23 cellular contexts compared by ENCODE assay signal in genomic region chr12:54164402-54165145, GRCh38. TPM values are rescaled to one million over a fixed set of nuclear protein-coding genes. Genes with fewer than 3 reads are reported as not detected.
DNase-seq lines count a peak whose midpoint lies in the region; ATAC-seq and TF ChIP-seq lines count a peak whose summit lies in the region.
"Had no signal": no experiment of that assay in that cellular context is flagged by ENCODE, and none has a peak within 500 bp of the region (broad histone marks: within the 10 kb centered on the region; RNA-seq: fewer than 3 reads in every experiment).

No MANE protein-coding gene starts in this region.

- H3K27me3 ChIP-seq in GM23338 (ENCODE audit: insufficient read depth): peaks cover 46% of the 10 kb centered on the region; the same call in 1 of the 2 replicates
- H3K27me3 ChIP-seq in neural cell (ENCODE audit: insufficient read depth, low read depth, low read length): no peaks in the 10 kb centered on the region
- H3K27me3 ChIP-seq: breast epithelium, gastroesophageal sphincter had no signal

- H3K79me2 ChIP-seq in GM23338 (replicated peaks; ENCODE audit: insufficient read depth): no peaks in the 10 kb centered on the region
- no peaks in the 10 kb centered on the region for H3K79me2 ChIP-seq in neural cell (replicated peaks; ENCODE audit: insufficient read depth, low read length)

- H3K4me1 ChIP-seq in GM23338 (ENCODE audit: insufficient read depth): peaks cover 18% of the 10 kb centered on the region
- H3K4me1 ChIP-seq: breast epithelium, upper lobe of right lung had no signal

- no peak overlapping the region for H3K27ac Mint-ChIP-seq in GM23338
- H3K27ac Mint-ChIP-seq: activated CD8-positive, alpha-beta T cell treated with anti-CD3 and anti-CD28 coated beads for 36 hours; activated naive CD8-positive, alpha-beta T cell treated with anti-CD3 and anti-CD28 coated beads, Interleukin-2, amount 50 U/mL, for 24 hours; B cell; natural killer cell; stimulated activated naive CD8-positive, alpha-beta T cell treated with anti-CD3 and anti-CD28 coated beads, Interleukin-15, Interleukin-2, amounts not matched to agents 100 ng/mL and 50 ng/mL, for 24 hours; T-cell had no signal

- H3K4me3 ChIP-seq in GM23338 (peak overlapping the region; percentile 42; the same call in 1 of the 2 replicates), neural cell (ENCODE audit: low read length) (no peak overlapping the region)
- H3K4me3 ChIP-seq: breast epithelium, gastroesophageal sphincter, GM23248, upper lobe of right lung had no signal

- H3K9me3 Mint-ChIP-seq in GM23338: no peaks in the 10 kb centered on the region
- H3K9me3 Mint-ChIP-seq: activated CD8-positive, alpha-beta T cell treated with anti-CD3 and anti-CD28 coated beads for 36 hours; activated naive CD8-positive, alpha-beta T cell treated with anti-CD3 and anti-CD28 coated beads, Interleukin-2, amount 50 U/mL, for 24 hours; activated T-cell treated with anti-CD3 and anti-CD28 coated beads, Interleukin-2, amount 50 U/mL, for 4 hours; natural killer cell; stimulated activated naive CD8-positive, alpha-beta T cell treated with anti-CD3 and anti-CD28 coated beads, Interleukin-15, Interleukin-2, amounts not matched to agents 100 ng/mL and 50 ng/mL, for 24 hours; T-cell had no signal

- H3K9me3 ChIP-seq in neural cell (ENCODE audit: low read length): no peaks in the 10 kb centered on the region
- H3K9me3 ChIP-seq: breast epithelium, gastroesophageal sphincter, upper lobe of right lung had no signal

- H4K20me1 ChIP-seq in GM23338 (replicated peaks; ENCODE audit: insufficient read depth) (no peaks in the 10 kb centered on the region), neural cell (ENCODE audit: insufficient read depth) (no peaks in the 10 kb centered on the region)

- no peak for TF ChIP-seq EP300 in neural cell (conservative IDR thresholded peaks at IDR 0.05; ENCODE audit: poor library complexity, severe bottlenecking)

- H3F3A ChIP-seq in GM23338 (replicated peaks; ENCODE audit: low read depth) (0 out of 2 replicates have a peak, but pooled peaks cover 6% of the 10 kb centered on the region), neural cell (ENCODE audit: insufficient read depth, low read length, poor library complexity, severe bottlenecking) (no peaks in the 10 kb centered on the region)

- H3K36me3 ChIP-seq in GM23338 (ENCODE audit: insufficient read depth) (no peaks in the 10 kb centered on the region), neural cell (ENCODE audit: insufficient read depth, low read length) (no peaks in the 10 kb centered on the region)
- H3K36me3 ChIP-seq: breast epithelium, gastroesophageal sphincter, upper lobe of right lung had no signal

- peaks cover 37% of the 10 kb centered on the region for H3K4me1 Mint-ChIP-seq in GM23338
- H3K4me1 Mint-ChIP-seq: activated naive CD8-positive, alpha-beta T cell treated with anti-CD3 and anti-CD28 coated beads, Interleukin-2, amount 50 U/mL, for 24 hours; natural killer cell had no signal

- no peaks in the 10 kb centered on the region for H3K9me2 ChIP-seq in GM23338 (ENCODE audit: insufficient read depth)
- no peaks in the 10 kb centered on the region for H3K9me2 ChIP-seq in neural cell (ENCODE audit: insufficient read depth, low read length)

- H3K9ac ChIP-seq in neural cell (ENCODE audit: low read length): peak overlapping the region; percentile 37
- H3K9ac ChIP-seq: GM23248, KMS-11 had no signal

- peaks cover 23% of the 10 kb centered on the region for H3K27me3 Mint-ChIP-seq in GM23338 (ENCODE audit: insufficient read depth, low read depth, poor library complexity)
- H3K27me3 Mint-ChIP-seq: activated CD8-positive, alpha-beta T cell treated with anti-CD3 and anti-CD28 coated beads for 36 hours; activated naive CD8-positive, alpha-beta T cell treated with anti-CD3 and anti-CD28 coated beads, Interleukin-2, amount 50 U/mL, for 24 hours; stimulated activated naive CD8-positive, alpha-beta T cell treated with anti-CD3 and anti-CD28 coated beads, Interleukin-15, Interleukin-2, amounts not matched to agents 100 ng/mL and 50 ng/mL, for 24 hours had no signal

- H3K27ac ChIP-seq in GM23338 (ENCODE audit: low read depth) (no peak overlapping the region), neural cell (ENCODE audit: low read length) (no peak overlapping the region)
- H3K27ac ChIP-seq: breast epithelium, gastroesophageal sphincter, GM23248, KMS-11, upper lobe of right lung had no signal

- peak; percentile 52 for DNase-seq in GM23338 (ENCODE audit: low spot score)
- DNase-seq in NCI-H1417 (lab: John Stamatoyannopoulos, UW): peak; percentile 35 to 96 (median 93)
- peak; percentile 69 for DNase-seq in ecto neural progenitor cell (ENCODE audit: low spot score)
- DNase-seq in stimulated activated CD4-positive, alpha-beta T cell treated with anti-CD3 and anti-CD28 coated beads, Interleukin-4, amount 100 ng/mL, for 4 hours: no peak
- no peak for DNase-seq in NCI-H1105 treated with DMSO at 0.1 percent for 48 hours (lab: John Stamatoyannopoulos, UW)
- DNase-seq: activated CD8-positive, alpha-beta T cell treated with anti-CD3 and anti-CD28 coated beads for 36 hours; activated naive CD8-positive, alpha-beta T cell treated with anti-CD3 and anti-CD28 coated beads, Interleukin-2, amount 50 U/mL, for 24 hours; activated T-cell treated with anti-CD3 and anti-CD28 coated beads, Interleukin-2, amount 50 U/mL, for 4 hours; DMS 273 treated with DMSO at 0.1 percent for 48 hours; GM23248; mammary epithelial cell; natural killer cell; stimulated activated CD4-positive, alpha-beta T cell treated with anti-CD3 and anti-CD28 coated beads, Interleukin-15, amount 100 ng/mL, for 24 hours; T-cell; upper lobe of right lung had no signal

- TF ChIP-seq CTCF in GM23338 (conservative IDR thresholded peaks at IDR 0.05; ENCODE audit: low read depth in 2 of 2) (no peak), neural cell (IDR thresholded peaks at IDR 0.05; ENCODE audit: poor library complexity, severe bottlenecking) (no peak)

- H3K36me3 Mint-ChIP-seq in GM23338 (ENCODE audit: low read depth): no peaks in the 10 kb centered on the region
- H3K36me3 Mint-ChIP-seq: natural killer cell had no signal

- H3K4me3 Mint-ChIP-seq in GM23338: peak overlapping the region; percentile 22
- H3K4me3 Mint-ChIP-seq: activated CD8-positive, alpha-beta T cell treated with anti-CD3 and anti-CD28 coated beads for 36 hours; activated naive CD8-positive, alpha-beta T cell treated with anti-CD3 and anti-CD28 coated beads, Interleukin-2, amount 50 U/mL, for 24 hours; activated T-cell treated with anti-CD3 and anti-CD28 coated beads, Interleukin-2, amount 50 U/mL, for 4 hours; B cell; natural killer cell; stimulated activated naive CD8-positive, alpha-beta T cell treated with anti-CD3 and anti-CD28 coated beads, Interleukin-15, Interleukin-2, amounts not matched to agents 100 ng/mL and 50 ng/mL, for 24 hours; T-cell had no signal

- H2AFZ ChIP-seq in GM23338: peak overlapping the region; percentile 96
- peak overlapping the region; percentile 69 for H2AFZ ChIP-seq in neural cell (ENCODE audit: low read depth, low read length)
- H2AFZ ChIP-seq: GM23248 had no signal

- H3K4me2 ChIP-seq in GM23338 (peak overlapping the region; percentile 74), neural cell (ENCODE audit: low read length) (no peak overlapping the region)
- H3K4me2 ChIP-seq: KMS-11 had no signal

- ATAC-seq in GM23338 (peak; percentile 51), GM18867 (IDR thresholded peaks at IDR 0.05; ENCODE audit: unreplicated experiment) (no peak)
- ATAC-seq in activated CD4-positive, CD25-positive, alpha-beta regulatory T cell treated with anti-CD3 and anti-CD28 coated beads, Interleukin-2, amount 50 U/mL, for 24 hours: no peak
- ATAC-seq: activated CD8-positive, alpha-beta T cell treated with anti-CD3 and anti-CD28 coated beads for 36 hours; activated naive CD8-positive, alpha-beta T cell treated with anti-CD3 and anti-CD28 coated beads, Interleukin-2, amount 50 U/mL, for 24 hours; activated T-cell treated with anti-CD3 and anti-CD28 coated beads, Interleukin-2, amount 50 U/mL, for 4 hours; gastroesophageal sphincter; natural killer cell; T-cell; upper lobe of right lung had no signal

- no peak for TF ChIP-seq RAD21 in neural cell (conservative IDR thresholded peaks at IDR 0.05)

TF ChIP-seq in GM23338, 12 proteins besides CTCF, POLR2A, EP300 and RAD21 (continues in another document):
- TF ChIP-seq ZNF114 (CRISPR knock-in tag; IDR thresholded peaks at IDR 0.05) (no peak), NANOG (IDR thresholded peaks at IDR 0.05; ENCODE audit: borderline replicate concordance) (no peak), JUNB (IDR thresholded peaks at IDR 0.05; ENCODE audit: unreplicated experiment) (no peak)

TF ChIP-seq in neural cell, 6 proteins besides CTCF, POLR2A, EP300 and RAD21:
- TF ChIP-seq POLR2AphosphoS5 (IDR thresholded peaks at IDR 0.05) (no peak), TAF1 (IDR thresholded peaks at IDR 0.05; ENCODE audit: low read depth) (no peak), SMC3 (conservative IDR thresholded peaks at IDR 0.05; ENCODE audit: poor library complexity) (no peak), MXI1 (conservative IDR thresholded peaks at IDR 0.05; ENCODE audit: poor library complexity, severe bottlenecking) (no peak)

RNA-seq across cellular contexts. Expression of gene SMUG1, which starts 24.2 kb away (rescaled TPM):
- total RNA-seq in GM23338 (2014; rRNA removed; shearing (Covaris generic)): 19.6 and 23.8 TPM in 2 replicates
- polyA plus RNA-seq in GM23338 (2016; fragmentation: Nextera tagmentation; extraction: Ambion mirVana): 21.8 and 23.1 TPM in 2 replicates
- polyA plus RNA-seq in neural cell: 57.8 and 76.6 TPM in 2 replicates
- 45.6 and 54.0 TPM in 2 replicates for polyA minus RNA-seq in neural cell

Comparison
In these comparisons a context has a peak if more than half of its experiments do, and no peak if none do; other contexts are left out.
1. DNase-seq: peak in GM23338 (single experiment), NCI-H1417 (3 of 3) and ecto neural progenitor cell (single experiment); none in stimulated activated CD4-positive, alpha-beta T cell treated with anti-CD3 and anti-CD28 coated beads, Interleukin-4, amount 100 ng/mL, for 4 hours (0 of 2) and NCI-H1105 treated with DMSO at 0.1 percent for 48 hours (single experiment).